Comparison of ENCODE assay signal across 8 cellular contexts in the genomic region with DNA sequence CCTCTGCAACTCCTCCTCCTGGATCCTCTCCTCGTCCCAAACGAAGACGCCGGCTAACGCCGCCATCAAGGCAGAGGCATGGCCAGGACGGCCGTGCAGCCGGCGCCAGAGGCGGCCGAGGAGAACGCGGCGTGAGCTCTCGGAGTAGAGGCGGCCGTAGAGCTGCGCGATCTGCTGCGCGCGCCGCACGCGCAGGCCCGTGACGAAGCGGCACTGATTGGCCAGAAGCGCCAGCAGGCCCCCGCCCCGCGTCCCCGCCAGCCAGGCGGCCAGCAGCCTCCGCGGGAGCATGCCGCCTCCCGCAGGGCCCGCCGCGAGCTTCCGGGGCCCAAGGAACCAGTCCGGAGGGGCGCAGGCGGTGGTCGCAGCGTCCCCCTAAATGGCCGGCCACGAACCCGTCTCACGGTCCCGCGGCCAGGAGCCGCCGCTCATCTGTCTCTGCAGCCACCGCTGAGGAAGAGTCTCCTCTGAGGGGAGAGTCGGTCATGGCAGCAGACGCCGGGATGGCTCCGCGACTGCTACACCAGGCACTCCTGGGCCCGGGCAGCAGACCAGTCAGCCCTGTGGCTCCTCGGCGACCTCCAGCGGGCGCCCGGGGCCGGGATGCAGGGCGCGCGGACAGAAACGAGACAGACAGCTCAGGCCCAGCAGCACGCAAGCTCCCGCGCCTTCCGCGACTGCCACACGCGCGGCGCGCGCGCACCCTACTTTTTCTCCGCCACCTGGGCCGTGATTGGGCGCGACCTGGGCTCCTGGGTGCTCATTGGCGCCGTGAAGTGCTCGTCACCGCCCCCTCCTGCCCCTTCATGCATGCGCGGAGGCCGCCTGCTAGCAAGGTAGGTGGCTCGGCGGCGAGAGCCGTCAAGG. TPM values are rescaled to one million over a fixed set of nuclear protein-coding genes. Genes with fewer than 3 reads are reported as not detected.
DNase-seq lines count a peak whose midpoint lies in the region; ATAC-seq, FAIRE-seq and TF ChIP-seq lines count a peak whose summit lies in the region.

A gene with protein sequence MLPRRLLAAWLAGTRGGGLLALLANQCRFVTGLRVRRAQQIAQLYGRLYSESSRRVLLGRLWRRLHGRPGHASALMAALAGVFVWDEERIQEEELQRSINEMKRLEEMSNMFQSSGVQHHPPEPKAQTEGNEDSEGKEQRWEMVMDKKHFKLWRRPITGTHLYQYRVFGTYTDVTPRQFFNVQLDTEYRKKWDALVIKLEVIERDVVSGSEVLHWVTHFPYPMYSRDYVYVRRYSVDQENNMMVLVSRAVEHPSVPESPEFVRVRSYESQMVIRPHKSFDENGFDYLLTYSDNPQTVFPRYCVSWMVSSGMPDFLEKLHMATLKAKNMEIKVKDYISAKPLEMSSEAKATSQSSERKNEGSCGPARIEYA (minus strand): TSS at position 684 of the 867 bp plus-strand sequence. CDS start 393 bp downstream, at position 291.

- FAIRE-seq in pancreas (lab: Jason Lieb, UNC) = no peak

- 0% methylated on average over 88 to 100 of the region's 100 CpGs for WGBS in pancreas, 2 donors

- intact Hi-C loops in Right ventricle myocardium inferior (cut with DNase I) = loop anchor here (2.0 kb wide), 1 partner anchor 52 kb away; no protein-coding TSS in a partner anchor
- intact Hi-C loops in pancreas (cut with DNase I) = loop anchor here in 2 of 3 donors (10.0 kb wide), 1 partner anchor 56 kb away; a partner anchor contains a TSS
- intact Hi-C loops in tibial artery (cut with DNase I; ENCODE audit: low total_unique reads) = loop anchor here (5.0 to 10.0 kb wide), 2 partner anchors 59 to 316 kb away; a partner anchor contains a TSS

- TF ChIP-seq CTCF in GM12865 (IDR thresholded peaks at IDR 0.05; ENCODE audit: insufficient read depth, low read depth, low read length, missing control alignments) (no peak), pancreas (IDR thresholded peaks at IDR 0.05) (peak in 1 of 4 donors; percentile 12), tibial artery (IDR thresholded peaks at IDR 0.05) (no peak)

- H3K4me3 ChIP-seq in GM12865 (ENCODE audit: low read depth, low read length) = peak within 1 kb of the TSS; percentile 84
- H3K4me3 ChIP-seq in pancreas = peak within 1 kb of the TSS; percentile 89 to 98 (median 94)
- peak within 1 kb of the TSS; percentile 86 to 90 for H3K4me3 ChIP-seq in tibial artery

- DNase-seq in GM12865 (ENCODE audit: low read depth) (peak; percentile 100), NCI-H1417 (lab: John Stamatoyannopoulos, UW) (peak; percentile 97 to 98 (median 97)), SW 1271 (lab: John Stamatoyannopoulos, UW) (peak; percentile 93 to 97), Right ventricle myocardium inferior (ENCODE audit: missing footprints) (peak; percentile 99), pancreas (peak; percentile 98 to 99 (median 99)), tibial artery (peak; percentile 98 to 99)
- DNase-seq in activated naive CD8-positive, alpha-beta T cell treated with anti-CD3 and anti-CD28 coated beads, Interleukin-2, amount 50 U/mL, for 16 hours (ENCODE audit: low read depth, low spot score) = peak; percentile 97

- peak; percentile 85 for ATAC-seq in HG02678 (IDR thresholded peaks at IDR 0.05; ENCODE audit: unreplicated experiment)
- peak; percentile 97 for ATAC-seq in Right ventricle myocardium inferior
- peak; percentile 95 to 98 (median 96) for ATAC-seq in pancreas

- peaks cover 16 to 41% (median 24%) of the 10 kb centered on the region in 3 donors for H3K4me1 ChIP-seq in pancreas
- peaks cover 0 to 53% (median 42%) of the 10 kb centered on the region in 4 donors for H3K4me1 ChIP-seq in tibial artery

- H3K27ac ChIP-seq in pancreas (peak within 1 kb of the TSS; percentile 97 to 99 (median 98)), tibial artery (peak within 1 kb of the TSS; percentile 92)

- H3K9me3 ChIP-seq in pancreas (no peaks in the 10 kb centered on the region), tibial artery (no peaks in the 10 kb centered on the region)

- H3K27me3 ChIP-seq in pancreas = no peaks in the 10 kb centered on the region
- no peaks in the 10 kb centered on the region for H3K27me3 ChIP-seq in tibial artery

- no peaks in the 10 kb centered on the region for H3K36me3 ChIP-seq in pancreas
- H3K36me3 ChIP-seq in tibial artery = no peaks in the 10 kb centered on the region

RNA-seq across cellular contexts. Expression of the gene that starts here (rescaled TPM):
- 194 TPM for total RNA-seq in Right ventricle myocardium inferior
- 10 to 100 TPM; 37.1 to 65.1 (median 58.5) TPM for total RNA-seq in pancreas
- polyA plus RNA-seq in pancreas = 10 to 100 TPM; 21.7 to 29.5 TPM

Comparison
In these comparisons a context has a peak if more than half of its experiments do, and no peak if none do; other contexts are left out.
1. Peak in every context shown above with its lines: DNase-seq, ATAC-seq, H3K4me3 ChIP-seq and H3K27ac ChIP-seq.